ENCODE assay signal across 30 cellular contexts in the genomic region with DNA sequence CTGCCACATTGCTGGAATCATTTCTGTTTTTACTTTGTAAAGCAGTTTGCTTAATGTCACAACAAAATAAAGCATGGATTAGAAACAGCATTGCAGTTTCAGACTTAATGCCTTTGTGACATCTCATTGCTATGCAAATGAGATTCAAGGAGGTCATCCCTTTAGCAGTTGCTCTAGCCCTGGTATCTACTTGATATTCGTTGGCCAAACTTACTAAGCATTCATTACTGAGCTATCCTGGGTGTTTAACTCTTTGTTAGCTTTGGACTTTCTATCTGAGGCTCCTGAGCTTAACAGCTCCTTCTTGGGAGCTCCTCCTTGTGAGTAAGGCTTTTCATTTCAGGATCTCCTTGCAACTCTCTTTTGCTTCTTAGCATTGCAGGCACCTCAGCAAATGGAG. TPM values are rescaled to one million over a fixed set of nuclear protein-coding genes. Genes with fewer than 3 reads are reported as not detected.
"Had no signal": no experiment of that assay in that cellular context is flagged by ENCODE, and none has a peak within 500 bp of the region (broad histone marks: within the 10 kb centered on the region; RNA-seq: fewer than 3 reads in every experiment).

No MANE protein-coding gene starts in this region.

- ATAC-seq: activated naive CD8-positive, alpha-beta T cell treated with anti-CD3 and anti-CD28 coated beads, Interleukin-2, amount 50 U/mL, for 24 hours; activated T-cell treated with anti-CD3 and anti-CD28 coated beads, Interleukin-2, amount 50 U/mL, for 4 hours; left colon; right cardiac atrium; stimulated activated naive CD8-positive, alpha-beta T cell treated with anti-CD3 and anti-CD28 coated beads, Interleukin-15, Interleukin-2, amounts not matched to agents 100 U/mL and 50 U/mL, for 24 hours; T-helper 17 cell had no signal

- H3K4me3 ChIP-seq: esophagus squamous epithelium, testis, transverse colon had no signal

- H3K9me3 Mint-ChIP-seq: activated CD4-positive, alpha-beta memory T cell treated with anti-CD3 and anti-CD28 coated beads, Interleukin-2, amount 10 ng/mL, durations not matched to agents 7 days and 5 days; activated naive CD4-positive, alpha-beta T cell treated with anti-CD3 and anti-CD28 coated beads, Interleukin-2, amount 50 U/mL, for 24 hours; activated naive CD8-positive, alpha-beta T cell treated with anti-CD3 and anti-CD28 coated beads, Interleukin-2, amount 50 U/mL, for 24 hours; activated T-cell treated with anti-CD3 and anti-CD28 coated beads, Interleukin-2, amount 50 U/mL, for 4 hours; activated T-helper 2 cell treated with anti-CD3 and anti-CD28 coated beads, Interferon-gamma antibody, Interleukin-2, Interleukin-4, amounts not matched to agents 10 μg/mL and 5 μg/mL and 100 μg/mL, durations not matched to agents 14 hours and 24 hours and 36 hours had no signal

- H3K4me1 ChIP-seq: esophagus squamous epithelium, testis, transverse colon had no signal

- H3K27me3 ChIP-seq: esophagus squamous epithelium, testis, transverse colon had no signal

- H3K4me1 Mint-ChIP-seq: activated CD4-positive, alpha-beta memory T cell treated with anti-CD3 and anti-CD28 coated beads, Interleukin-2, amount 10 ng/mL, durations not matched to agents 7 days and 5 days; activated CD4-positive, alpha-beta T cell treated with anti-CD3 and anti-CD28 coated beads, Interleukin-2, amount 10 ng/mL, durations not matched to agents 24 days and 14 days; activated naive CD4-positive, alpha-beta T cell treated with anti-CD3 and anti-CD28 coated beads, Interleukin-2, amount 50 U/mL, for 24 hours; activated naive CD8-positive, alpha-beta T cell treated with anti-CD3 and anti-CD28 coated beads, Interleukin-2, amount 50 U/mL, for 24 hours; immature natural killer cell; naive B cell; T-helper 17 cell had no signal

- H3K9me3 ChIP-seq: esophagus squamous epithelium, testis, transverse colon had no signal

- H3K36me3 Mint-ChIP-seq: activated naive CD4-positive, alpha-beta T cell treated with anti-CD3 and anti-CD28 coated beads, Interleukin-2, amount 50 U/mL, for 24 hours; immature natural killer cell; naive B cell had no signal

- H3K27ac Mint-ChIP-seq: activated CD4-positive, alpha-beta memory T cell treated with anti-CD3 and anti-CD28 coated beads, Interleukin-2, amount 10 ng/mL, durations not matched to agents 7 days and 5 days; activated CD4-positive, alpha-beta T cell treated with anti-CD3 and anti-CD28 coated beads, Interleukin-2, amount 10 ng/mL, durations not matched to agents 24 days and 14 days; activated naive CD4-positive, alpha-beta T cell treated with anti-CD3 and anti-CD28 coated beads, Interleukin-2, amount 50 U/mL, for 24 hours; activated naive CD8-positive, alpha-beta T cell treated with anti-CD3 and anti-CD28 coated beads, Interleukin-2, amount 50 U/mL, for 24 hours; activated T-helper 2 cell treated with anti-CD3 and anti-CD28 coated beads, Interferon-gamma antibody, Interleukin-2, Interleukin-4, amounts not matched to agents 10 μg/mL and 5 μg/mL and 100 μg/mL, durations not matched to agents 14 hours and 24 hours and 36 hours; immature natural killer cell; naive B cell; nephron progenitor cell; T-helper 17 cell had no signal

- H3K4me3 Mint-ChIP-seq: activated CD4-positive, alpha-beta memory T cell treated with anti-CD3 and anti-CD28 coated beads, Interleukin-2, amount 10 ng/mL, durations not matched to agents 7 days and 5 days; activated CD4-positive, alpha-beta T cell treated with anti-CD3 and anti-CD28 coated beads, Interleukin-2, amount 10 ng/mL, durations not matched to agents 24 days and 14 days; activated naive CD4-positive, alpha-beta T cell treated with anti-CD3 and anti-CD28 coated beads, Interleukin-2, amount 50 U/mL, for 24 hours; activated naive CD8-positive, alpha-beta T cell treated with anti-CD3 and anti-CD28 coated beads, Interleukin-2, amount 50 U/mL, for 24 hours; activated T-cell treated with anti-CD3 and anti-CD28 coated beads, Interleukin-2, amount 50 U/mL, for 4 hours; immature natural killer cell; mesothelial cell of epicardium; naive B cell; nephron progenitor cell; T-helper 17 cell had no signal

- DNase-seq: activated CD4-positive, alpha-beta memory T cell treated with anti-CD3 and anti-CD28 coated beads, Interleukin-2, amount 10 ng/mL, durations not matched to agents 7 days and 5 days; activated CD4-positive, alpha-beta T cell treated with anti-CD3 and anti-CD28 coated beads, Interleukin-2, amount 10 ng/mL, durations not matched to agents 24 days and 14 days; activated CD4-positive, CD25-positive, alpha-beta regulatory T cell treated with anti-CD3 and anti-CD28 coated beads, Interleukin-2, amount 50 U/mL, for 72 hours; activated naive CD8-positive, alpha-beta T cell treated with anti-CD3 and anti-CD28 coated beads, Interleukin-2, amount 50 U/mL, for 24 hours; activated T-cell treated with anti-CD3 and anti-CD28 coated beads, Interleukin-2, amount 50 U/mL, for 4 hours; amygdala; dermis blood vessel endothelial cell; effector CD4-positive, alpha-beta T cell; esophagus squamous epithelium; glutamatergic neuron; immature natural killer cell; kidney; left colon; mammary epithelial cell; naive B cell; nephron progenitor cell; posterior cingulate gyrus; right cardiac atrium; stimulated activated CD4-positive, alpha-beta T cell treated with anti-CD3 and anti-CD28 coated beads, Interleukin-15, amount 100 ng/mL, for 24 hours; stimulated activated CD4-positive, alpha-beta T cell treated with anti-CD3 and anti-CD28 coated beads, Interleukin-2, amount 100 ng/mL, for 24 hours; stimulated activated naive CD8-positive, alpha-beta T cell treated with anti-CD3 and anti-CD28 coated beads, Interleukin-15, Interleukin-2, amounts not matched to agents 100 U/mL and 50 U/mL, for 24 hours; T-helper 17 cell; T1000; testis; transverse colon; WERI-Rb-1 had no signal

- H3K27me3 Mint-ChIP-seq: activated CD4-positive, alpha-beta memory T cell treated with anti-CD3 and anti-CD28 coated beads, Interleukin-2, amount 10 ng/mL, durations not matched to agents 7 days and 5 days; activated CD4-positive, alpha-beta T cell treated with anti-CD3 and anti-CD28 coated beads, Interleukin-2, amount 10 ng/mL, durations not matched to agents 24 days and 14 days; activated naive CD4-positive, alpha-beta T cell treated with anti-CD3 and anti-CD28 coated beads, Interleukin-2, amount 50 U/mL, for 24 hours; activated naive CD8-positive, alpha-beta T cell treated with anti-CD3 and anti-CD28 coated beads, Interleukin-2, amount 50 U/mL, for 24 hours; naive B cell; T-helper 17 cell had no signal

- H3K27ac ChIP-seq: epithelial cell of prostate, esophagus squamous epithelium, testis, transverse colon, WERI-Rb-1 had no signal

- H3K36me3 ChIP-seq: esophagus squamous epithelium, transverse colon, WERI-Rb-1 had no signal

RNA-seq across cellular contexts. Expression of gene FAT3, which starts 16.3 kb away (rescaled TPM):
- total RNA-seq: activated CD4-positive, alpha-beta memory T cell treated with anti-CD3 and anti-CD28 coated beads, Interleukin-2, amount 10 ng/mL, durations not matched to agents 7 days and 5 days; activated CD4-positive, alpha-beta T cell treated with anti-CD3 and anti-CD28 coated beads, Interleukin-2, amount 10 ng/mL, durations not matched to agents 24 days and 14 days; mammary epithelial cell; T-helper 17 cell had no signal
- polyA plus RNA-seq: immature natural killer cell had no signal
